In the genomic region with DNA sequence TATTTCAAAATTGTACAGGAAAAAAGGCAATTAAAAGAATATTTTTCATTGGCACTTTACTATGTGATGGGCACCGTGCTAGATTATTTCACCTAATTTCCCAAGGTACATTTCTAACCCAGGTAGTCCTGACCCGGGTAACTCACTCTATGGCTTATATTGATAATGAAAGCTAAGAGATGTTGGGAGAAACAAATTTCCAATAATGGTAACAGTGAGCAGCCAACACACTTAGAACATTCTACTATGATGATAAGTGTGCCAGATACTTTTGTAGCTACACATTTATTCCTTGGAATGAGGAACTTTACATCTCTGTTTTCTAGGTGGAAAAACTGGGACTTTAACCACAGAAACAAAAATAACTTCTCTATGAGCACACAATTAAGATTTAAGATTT, we compare ENCODE assay signal across 1 cellular context.
TF ChIP-seq lines count a peak whose summit lies in the region.

No MANE protein-coding gene starts in this region.

TF ChIP-seq in GM12878, 131 proteins besides CTCF, POLR2A, EP300 and RAD21:
- TF ChIP-seq POLR2AphosphoS2 (IDR thresholded peaks at IDR 0.05; ENCODE audit: low read depth, low read length), result 0 out of 2 replicates have a peak, but pooled peaks have one; percentile 9
- TF ChIP-seq, protein P1, sequence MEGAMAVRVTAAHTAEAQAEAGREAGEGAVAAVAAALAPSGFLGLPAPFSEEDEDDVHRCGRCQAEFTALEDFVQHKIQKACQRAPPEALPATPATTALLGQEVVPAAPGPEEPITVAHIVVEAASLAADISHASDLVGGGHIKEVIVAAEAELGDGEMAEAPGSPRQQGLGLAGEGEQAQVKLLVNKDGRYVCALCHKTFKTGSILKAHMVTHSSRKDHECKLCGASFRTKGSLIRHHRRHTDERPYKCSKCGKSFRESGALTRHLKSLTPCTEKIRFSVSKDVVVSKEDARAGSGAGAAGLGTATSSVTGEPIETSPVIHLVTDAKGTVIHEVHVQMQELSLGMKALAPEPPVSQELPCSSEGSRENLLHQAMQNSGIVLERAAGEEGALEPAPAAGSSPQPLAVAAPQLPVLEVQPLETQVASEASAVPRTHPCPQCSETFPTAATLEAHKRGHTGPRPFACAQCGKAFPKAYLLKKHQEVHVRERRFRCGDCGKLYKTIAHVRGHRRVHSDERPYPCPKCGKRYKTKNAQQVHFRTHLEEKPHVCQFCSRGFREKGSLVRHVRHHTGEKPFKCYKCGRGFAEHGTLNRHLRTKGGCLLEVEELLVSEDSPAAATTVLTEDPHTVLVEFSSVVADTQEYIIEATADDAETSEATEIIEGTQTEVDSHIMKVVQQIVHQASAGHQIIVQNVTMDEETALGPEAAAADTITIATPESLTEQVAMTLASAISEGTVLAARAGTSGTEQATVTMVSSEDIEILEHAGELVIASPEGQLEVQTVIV (IDR thresholded peaks at IDR 0.05; ENCODE audit: borderline replicate concordance, partially characterized antibody), result no peak
TF ChIP-seq in GM12878: peak in this region for 1.
